Comparison of ENCODE assay signal across 8 cellular contexts in genomic region chr20:10218536-10219451, GRCh38. TPM values are rescaled to one million over a fixed set of nuclear protein-coding genes. Genes with fewer than 3 reads are reported as not detected.
DNase-seq lines count a peak whose midpoint lies in the region; ATAC-seq and TF ChIP-seq lines count a peak whose summit lies in the region.

Gene SNAP25, plus strand, starts transcription at chr20:10218830. Its CDS starts 56,662 bp downstream, at chr20:10275492.

- no peak within 1 kb of the TSS for H3K27ac Mint-ChIP-seq in stimulated activated memory B cell treated with anti-CD40 and anti-IgM and Interleukin-4, amounts not matched to agents 10 μg/mL and 1 μg/mL and 100 μg/mL, for 72 hours

- H3K36me3 Mint-ChIP-seq in stimulated activated memory B cell treated with anti-CD40 and anti-IgM and Interleukin-4, amounts not matched to agents 10 μg/mL and 1 μg/mL and 100 μg/mL, for 72 hours, result peaks cover 5% of the 10 kb centered on the region

- no peaks in the 10 kb centered on the region for H3K36me3 ChIP-seq in effector memory CD4-positive, alpha-beta T cell (ENCODE audit: control insufficient read depth, insufficient read depth, low read length)
- no peaks in the 10 kb centered on the region for H3K36me3 ChIP-seq in lower lobe of right lung

- peak within 1 kb of the TSS; percentile 27 for H3K4me3 ChIP-seq in effector memory CD4-positive, alpha-beta T cell (ENCODE audit: insufficient read depth, low read depth, low read length, poor library complexity, severe bottlenecking)
- H3K4me3 ChIP-seq in lower lobe of right lung, result peak within 1 kb of the TSS; percentile 44

- TF ChIP-seq CTCF in GM13977 (IDR thresholded peaks at IDR 0.05; ENCODE audit: extremely low read depth, insufficient read depth, missing control alignments) (no peak), lower lobe of right lung (IDR thresholded peaks at IDR 0.05) (no peak)

- H3K27ac ChIP-seq in effector memory CD4-positive, alpha-beta T cell (ENCODE audit: insufficient read depth, low read length, poor library complexity, severe bottlenecking), result no peak within 1 kb of the TSS
- H3K27ac ChIP-seq in lower lobe of right lung, result peak within 1 kb of the TSS; percentile 66

- intact Hi-C loops in lower lobe of right lung (cut with DNase I), result no loop called here

- peak within 1 kb of the TSS; percentile 68 for H3K4me3 Mint-ChIP-seq in stimulated activated memory B cell treated with anti-CD40 and anti-IgM and Interleukin-4, amounts not matched to agents 10 μg/mL and 1 μg/mL and 100 μg/mL, for 72 hours

- H3K9me3 ChIP-seq in effector memory CD4-positive, alpha-beta T cell (ENCODE audit: control insufficient read depth, low read length), result no peaks in the 10 kb centered on the region
- no peaks in the 10 kb centered on the region for H3K9me3 ChIP-seq in lower lobe of right lung

- peaks cover 4% of the 10 kb centered on the region for H3K4me1 ChIP-seq in effector memory CD4-positive, alpha-beta T cell (ENCODE audit: control insufficient read depth, insufficient read depth, low read length, poor library complexity, severe bottlenecking)
- H3K4me1 ChIP-seq in lower lobe of right lung, result peaks cover 8% of the 10 kb centered on the region

- peak; percentile 55 for DNase-seq in GM13977 (ENCODE audit: low spot score)
- peak; percentile 65 for DNase-seq in NCI-H2107 (lab: John Stamatoyannopoulos, UW)
- DNase-seq in activated CD4-positive, alpha-beta T cell treated with anti-CD3 and anti-CD28 coated beads for 4 hours, result peak; percentile 6 to 7
- peak; percentile 12 to 21 (median 20) for DNase-seq in effector memory CD4-positive, alpha-beta T cell
- no peak for DNase-seq in lower lobe of right lung
- no peak for DNase-seq in OCI-M1 (lab: John Stamatoyannopoulos, UW)

- H3K4me1 Mint-ChIP-seq in stimulated activated memory B cell treated with anti-CD40 and anti-IgM and Interleukin-4, amounts not matched to agents 10 μg/mL and 1 μg/mL and 100 μg/mL, for 72 hours, result peaks cover 14% of the 10 kb centered on the region

- in situ Hi-C loops in GM13977 (cut with MboI; ENCODE audit: low pct_unique_long_range_greater_than_20kb, low sequenced_read_pairs, unreplicated experiment), result no loop called here

- peak; percentile 61 to 66 for ATAC-seq in lower lobe of right lung
- no peak for ATAC-seq in stimulated activated memory B cell treated with anti-CD40 and anti-IgM and Interleukin-4, amounts not matched to agents 10 μg/mL and 1 μg/mL and 100 μg/mL, for 72 hours
- ATAC-seq in HG03442 (IDR thresholded peaks at IDR 0.05; ENCODE audit: unreplicated experiment), result no peak

- H3K27me3 ChIP-seq in effector memory CD4-positive, alpha-beta T cell (replicated peaks; ENCODE audit: control insufficient read depth, insufficient read depth, low read length, poor library complexity, severe bottlenecking), result peaks cover 24% of the 10 kb centered on the region
- H3K27me3 ChIP-seq in lower lobe of right lung (ENCODE audit: low read depth), result peaks cover 39% of the 10 kb centered on the region

- peaks cover 7% of the 10 kb centered on the region for H3K9me3 Mint-ChIP-seq in stimulated activated memory B cell treated with anti-CD40 and anti-IgM and Interleukin-4, amounts not matched to agents 10 μg/mL and 1 μg/mL and 100 μg/mL, for 72 hours

- H3K27me3 Mint-ChIP-seq in stimulated activated memory B cell treated with anti-CD40 and anti-IgM and Interleukin-4, amounts not matched to agents 10 μg/mL and 1 μg/mL and 100 μg/mL, for 72 hours, result peaks cover 55% of the 10 kb centered on the region

RNA-seq across cellular contexts. Expression of gene SNAP25, which starts in this region (rescaled TPM):
- 0.65 TPM for total RNA-seq in lower lobe of right lung

Comparison
In these comparisons a context has a peak if more than half of its experiments do, and no peak if none do; other contexts are left out.
1. Peak in ATAC-seq, H3K4me3 ChIP-seq and H3K27ac ChIP-seq in lower lobe of right lung; RNA of the gene not detected or under 1 TPM.
2. DNase-seq: peak in GM13977 (single experiment), NCI-H2107 (single experiment), activated CD4-positive, alpha-beta T cell treated with anti-CD3 and anti-CD28 coated beads for 4 hours (2 of 2) and effector memory CD4-positive, alpha-beta T cell (3 of 3); none in lower lobe of right lung (single experiment) and OCI-M1 (single experiment).